Comparison of ENCODE assay signal across 6 cellular contexts in the genomic region with DNA sequence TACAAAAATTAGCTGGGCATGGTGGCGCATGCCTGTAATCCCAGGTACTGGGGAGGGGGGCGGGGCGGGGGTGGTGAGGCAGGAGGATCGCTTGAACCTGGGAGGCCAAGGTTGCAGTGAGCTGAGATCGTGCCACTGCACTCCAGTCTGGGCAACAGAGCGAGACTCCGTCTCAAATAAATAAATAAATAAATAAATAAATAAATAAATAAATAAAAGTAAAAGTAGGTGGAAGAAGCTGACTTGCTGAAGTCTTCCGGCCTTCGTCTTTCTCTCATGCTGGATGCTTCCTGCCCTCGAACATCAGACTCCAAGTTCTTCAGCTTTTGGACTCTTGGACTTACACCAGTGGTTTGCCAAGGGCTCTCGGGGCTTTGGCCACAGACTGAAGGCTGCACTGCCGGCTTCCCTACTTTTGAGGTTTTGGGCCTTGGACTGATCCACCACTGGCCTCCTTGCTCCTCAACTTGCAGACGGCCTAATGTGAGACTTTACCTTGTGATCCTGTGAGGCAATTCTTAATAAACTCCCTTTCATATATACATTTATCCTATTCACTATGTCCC. TPM values are rescaled to one million over a fixed set of nuclear protein-coding genes. Genes with fewer than 3 reads are reported as not detected.
DNase-seq lines count a peak whose midpoint lies in the region; ATAC-seq and TF ChIP-seq lines count a peak whose summit lies in the region.
"Not testable (repeated sequence)": the region's sequence is repeated elsewhere in the genome, so short reads cannot be mapped to it uniquely, and the experiment has no call there.

No MANE protein-coding gene starts in this region.

- H3K36me3 Mint-ChIP-seq in CD4-positive, alpha-beta memory T cell = peaks cover 0 to 21% of the 10 kb centered on the region in 2 donors
- H3K36me3 Mint-ChIP-seq in activated naive CD8-positive, alpha-beta T cell treated with anti-CD3 and anti-CD28 coated beads, Interleukin-2, amount 50 U/mL, for 24 hours (ENCODE audit: low read depth) = not testable (repeated sequence)
- H3K36me3 Mint-ChIP-seq in stimulated activated naive B cell treated with anti-CD40 and anti-IgM and Interleukin-4, amounts not matched to agents 10 μg/mL and 1 μg/mL and 100 μg/mL, for 72 hours = peaks cover 9 to 13% of the 10 kb centered on the region in 2 donors

- H3K4me3 ChIP-seq in CD4-positive, alpha-beta memory T cell (ENCODE audit: low read length in 2 of 2) = peak overlapping the region; percentile 27 to 90
- peak overlapping the region; percentile 69 for H3K4me3 ChIP-seq in OCI-LY7 (ENCODE audit: low read depth, low read length, poor library complexity, severe bottlenecking)
- peak overlapping the region; percentile 68 to 82 (median 74) for H3K4me3 ChIP-seq in fibroblast of lung (replicated peaks in 1 of 4; ENCODE audit: control extremely low read depth in 1 of 4, insufficient read depth in 1 of 4, low read depth in 3 of 4, low read length in 4 of 4)
- H3K4me3 ChIP-seq in mucosa of rectum (ENCODE audit: low read length in 2 of 2) = peak overlapping the region; percentile 71 to 89

- not testable (repeated sequence) for H3K9ac ChIP-seq in fibroblast of lung (ENCODE audit: insufficient read depth, low read length)
- peak overlapping the region; percentile 75 to 87 for H3K9ac ChIP-seq in mucosa of rectum (ENCODE audit: low read depth in 1 of 2, low read length in 2 of 2)

- not testable (repeated sequence) for H4K20me1 ChIP-seq in OCI-LY7 (ENCODE audit: insufficient read depth, low read length); fibroblast of lung (ENCODE audit: control insufficient read depth, extremely low read depth, insufficient read depth, low read length)

- peaks cover 18% of the 10 kb centered on the region for H3K36me3 ChIP-seq in CD4-positive, alpha-beta memory T cell (ENCODE audit: insufficient read depth, low read length)
- H3K36me3 ChIP-seq in OCI-LY7 (ENCODE audit: insufficient read depth, low read length) (peaks cover 15% of the 10 kb centered on the region), mucosa of rectum (ENCODE audit: control insufficient read depth in 2 of 2, insufficient read depth in 2 of 2, low read length in 2 of 2) (peaks cover 1 to 14% of the 10 kb centered on the region in 2 donors)
- not testable (repeated sequence) for H3K36me3 ChIP-seq in fibroblast of lung (ENCODE audit: control insufficient read depth, insufficient read depth, low read length)

- BruUV-seq in OCI-LY7 (replicated peaks; lab: Mats Ljungman, UMichigan) = not testable (repeated sequence)

- H3K9me3 Mint-ChIP-seq in CD4-positive, alpha-beta memory T cell; activated naive CD8-positive, alpha-beta T cell treated with anti-CD3 and anti-CD28 coated beads, Interleukin-2, amount 50 U/mL, for 24 hours; stimulated activated naive B cell treated with anti-CD40 and anti-IgM and Interleukin-4, amounts not matched to agents 10 μg/mL and 1 μg/mL and 100 μg/mL, for 72 hours: not testable (repeated sequence)

- H3K27me3 Mint-ChIP-seq in CD4-positive, alpha-beta memory T cell; activated naive CD8-positive, alpha-beta T cell treated with anti-CD3 and anti-CD28 coated beads, Interleukin-2, amount 50 U/mL, for 24 hours; stimulated activated naive B cell treated with anti-CD40 and anti-IgM and Interleukin-4, amounts not matched to agents 10 μg/mL and 1 μg/mL and 100 μg/mL, for 72 hours: not testable (repeated sequence)

- not testable (repeated sequence) for TF ChIP-seq CTCF in OCI-LY7 (conservative IDR thresholded peaks at IDR 0.05; ENCODE audit: low read length); fibroblast of lung (conservative IDR thresholded peaks at IDR 0.05 in 1 of 2, IDR thresholded peaks at IDR 0.05 in 1 of 2; ENCODE audit: low read depth in 1 of 2, low read length in 2 of 2)

- peak overlapping the region; percentile 72 for H3K4me2 ChIP-seq in OCI-LY7 (ENCODE audit: low read length)
- H3K4me2 ChIP-seq in fibroblast of lung (ENCODE audit: extremely low read depth, insufficient read depth, low read length) = peak overlapping the region; percentile 93

- H3K4me1 Mint-ChIP-seq in CD4-positive, alpha-beta memory T cell = peaks cover 10 to 23% (median 16%) of the 10 kb centered on the region in 4 donors
- H3K4me1 Mint-ChIP-seq in activated naive CD8-positive, alpha-beta T cell treated with anti-CD3 and anti-CD28 coated beads, Interleukin-2, amount 50 U/mL, for 24 hours = peaks cover 21% of the 10 kb centered on the region
- peaks cover 17 to 21% of the 10 kb centered on the region in 2 donors for H3K4me1 Mint-ChIP-seq in stimulated activated naive B cell treated with anti-CD40 and anti-IgM and Interleukin-4, amounts not matched to agents 10 μg/mL and 1 μg/mL and 100 μg/mL, for 72 hours

- H2AFZ ChIP-seq in OCI-LY7 (ENCODE audit: low read length) = peak overlapping the region; percentile 42
- peak overlapping the region; percentile 89 for H2AFZ ChIP-seq in fibroblast of lung (ENCODE audit: low read length)

- H3K27me3 ChIP-seq in CD4-positive, alpha-beta memory T cell (ENCODE audit: insufficient read depth, low read length); fibroblast of lung (ENCODE audit: control insufficient read depth, insufficient read depth, low read length); mucosa of rectum (ENCODE audit: control insufficient read depth in 2 of 2, insufficient read depth in 2 of 2, low read length in 2 of 2): not testable (repeated sequence)

- H3K79me2 ChIP-seq in OCI-LY7 (ENCODE audit: insufficient read depth, low read depth, low read length); fibroblast of lung (ENCODE audit: control insufficient read depth, insufficient read depth, low read length): not testable (repeated sequence)

- not testable (repeated sequence) for DNase-seq in CD4-positive, alpha-beta memory T cell; OCI-LY7 (ENCODE audit: low spot score); activated naive CD8-positive, alpha-beta T cell treated with anti-CD3 and anti-CD28 coated beads, Interleukin-2, amount 50 U/mL, for 24 hours; fibroblast of lung (ENCODE audit: low read depth in 2 of 2); stimulated activated naive B cell treated with anti-CD40 and anti-IgM and Interleukin-4, amounts not matched to agents 10 μg/mL and 1 μg/mL and 100 μg/mL, for 72 hours

- peak overlapping the region; percentile 84 for H3K27ac ChIP-seq in CD4-positive, alpha-beta memory T cell (ENCODE audit: low read depth, low read length)
- H3K27ac ChIP-seq in OCI-LY7 (ENCODE audit: low read depth, low read length, poor library complexity, severe bottlenecking) (peak overlapping the region; percentile 62), fibroblast of lung (ENCODE audit: insufficient read depth, low read length) (peak overlapping the region; percentile 92), mucosa of rectum (ENCODE audit: low read depth in 2 of 2, low read length in 2 of 2) (peak overlapping the region; percentile 87 to 98)

- H3K4me1 ChIP-seq in CD4-positive, alpha-beta memory T cell (ENCODE audit: insufficient read depth, low read length) = peaks cover 14% of the 10 kb centered on the region
- peaks cover 16% of the 10 kb centered on the region for H3K4me1 ChIP-seq in OCI-LY7 (ENCODE audit: insufficient read depth, low read length, poor library complexity, severe bottlenecking)
- not testable (repeated sequence) for H3K4me1 ChIP-seq in fibroblast of lung (ENCODE audit: control insufficient read depth, extremely low read depth, insufficient read depth, low read length)
- H3K4me1 ChIP-seq in mucosa of rectum (ENCODE audit: control insufficient read depth in 2 of 2, insufficient read depth in 2 of 2, low read length in 2 of 2) = peaks cover 10 to 11% of the 10 kb centered on the region in 2 donors

- CTCF ChIA-PET in CD4-positive, alpha-beta memory T cell (lab: Charles Lee; ENCODE audit: partially characterized antibody) = interaction anchor here (0.8 to 6.2 kb wide), 11 partner anchors 9 to 197 kb away, joined by 3 to 36 read pairs (median 3); a partner anchor contains a TSS
- CTCF ChIA-PET in OCI-LY7 (lab: Charles Lee; ENCODE audit: unreplicated experiment) = interaction anchor here (0.6 kb wide), 1 partner anchor 9 kb away, joined by 3 read pairs; no protein-coding TSS in a partner anchor

- ATAC-seq in activated naive CD8-positive, alpha-beta T cell treated with anti-CD3 and anti-CD28 coated beads, Interleukin-2, amount 50 U/mL, for 24 hours; stimulated activated naive B cell treated with anti-CD40 and anti-IgM and Interleukin-4, amounts not matched to agents 10 μg/mL and 1 μg/mL and 100 μg/mL, for 72 hours (replicated peaks): not testable (repeated sequence)

- H3K27ac Mint-ChIP-seq in CD4-positive, alpha-beta memory T cell = peak overlapping the region; percentile 90 to 99 (median 97)
- H3K27ac Mint-ChIP-seq in activated naive CD8-positive, alpha-beta T cell treated with anti-CD3 and anti-CD28 coated beads, Interleukin-2, amount 50 U/mL, for 24 hours = peak overlapping the region; percentile 88
- H3K27ac Mint-ChIP-seq in stimulated activated naive B cell treated with anti-CD40 and anti-IgM and Interleukin-4, amounts not matched to agents 10 μg/mL and 1 μg/mL and 100 μg/mL, for 72 hours = peak overlapping the region; percentile 97

- POLR2A ChIA-PET in CD4-positive, alpha-beta memory T cell (lab: Charles Lee; ENCODE audit: partially characterized antibody) = interaction anchor here (0.9 to 3.6 kb wide), 14 partner anchors 8 to 292 kb away, joined by 3 to 38 read pairs (median 9); a partner anchor contains a TSS
- POLR2A ChIA-PET in OCI-LY7 (lab: Charles Lee) = interaction anchor here (0.6 to 1.5 kb wide), 2 partner anchors 44 to 199 kb away, joined by 3 to 7 read pairs; a partner anchor contains a TSS

- H3K9me3 ChIP-seq in CD4-positive, alpha-beta memory T cell (ENCODE audit: control insufficient read depth in 1 of 2, low read length in 2 of 2); OCI-LY7 (ENCODE audit: low read length); fibroblast of lung (ENCODE audit: control insufficient read depth, insufficient read depth, low read depth, low read length); mucosa of rectum (ENCODE audit: control insufficient read depth in 2 of 2, low read length in 2 of 2): not testable (repeated sequence)

- intact Hi-C loops in CD4-positive, alpha-beta memory T cell (cut with micrococcal nuclease) = loop anchor here (1.0 to 5.0 kb wide), 5 partner anchors 8 to 202 kb away; a partner anchor contains a TSS
- intact Hi-C loops in OCI-LY7 (cut with micrococcal nuclease; ENCODE audit: unreplicated experiment) = not testable (repeated sequence)

- H3K4me3 Mint-ChIP-seq in CD4-positive, alpha-beta memory T cell = peak overlapping the region; percentile 89 to 99 (median 96)
- H3K4me3 Mint-ChIP-seq in activated naive CD8-positive, alpha-beta T cell treated with anti-CD3 and anti-CD28 coated beads, Interleukin-2, amount 50 U/mL, for 24 hours = peak overlapping the region; percentile 91
- peak overlapping the region; percentile 93 to 96 for H3K4me3 Mint-ChIP-seq in stimulated activated naive B cell treated with anti-CD40 and anti-IgM and Interleukin-4, amounts not matched to agents 10 μg/mL and 1 μg/mL and 100 μg/mL, for 72 hours

- H3K9me2 ChIP-seq in OCI-LY7 (ENCODE audit: insufficient read depth, low read length) = not testable (repeated sequence)

RNA-seq across cellular contexts. Expression of a gene that starts 0.6 kb away (rescaled TPM):
- 10 to 100 TPM; 35.3 to 38.6 TPM for total RNA-seq in CD4-positive, alpha-beta memory T cell
- polyA plus RNA-seq in CD4-positive, alpha-beta memory T cell = 10 to 100 TPM in 1 of 2 donors, 1 to 10 TPM in 1; 8.7 to 11.7 TPM
- total RNA-seq in OCI-LY7 (2014; rRNA removed; shearing (Covaris generic)) = 15.8 and 22.1 TPM in 2 replicates
- total RNA-seq in OCI-LY7 (2022) (20.6 and 28.9 TPM in 2 replicates), fibroblast of lung (6.4 and 9.1 TPM in 2 replicates)
- polyA plus RNA-seq in fibroblast of lung = 14.2 and 16.2 TPM in 2 replicates
- 5.9 and 8.4 TPM in 2 replicates for polyA plus RNA-seq in fibroblast of lung (2012)
- polyA minus RNA-seq in fibroblast of lung (ENCODE audit: low replicate concordance) = 5.3 and 5.6 TPM in 2 replicates

RNA-seq across cellular contexts. Expression of a gene that starts 8.0 kb away (rescaled TPM):
- 10 to 100 TPM; 44.1 to 44.5 TPM for total RNA-seq in CD4-positive, alpha-beta memory T cell
- polyA plus RNA-seq in CD4-positive, alpha-beta memory T cell = 10 to 100 TPM in 1 of 2 donors, 1 to 10 TPM in 1; 3.4 to 25.1 TPM
- 7.0 and 11.7 TPM in 2 replicates for total RNA-seq in OCI-LY7 (2014; rRNA removed; shearing (Covaris generic))
- total RNA-seq in OCI-LY7 (2022) (35.0 and 35.6 TPM in 2 replicates), fibroblast of lung (9.0 and 14.9 TPM in 2 replicates)
- polyA plus RNA-seq in fibroblast of lung = 12.2 and 15.8 TPM in 2 replicates
- 20.8 and 22.2 TPM in 2 replicates for polyA plus RNA-seq in fibroblast of lung (2012)
- polyA minus RNA-seq in fibroblast of lung (ENCODE audit: low replicate concordance) = 99.7 and 108 TPM in 2 replicates

RNA-seq across cellular contexts. Expression of a gene that starts 34.0 kb away (rescaled TPM):
- total RNA-seq in CD4-positive, alpha-beta memory T cell = 100 to 1,000 TPM; 134 to 136 TPM
- polyA plus RNA-seq in CD4-positive, alpha-beta memory T cell = 10 to 100 TPM; 73.1 to 98.7 TPM
- 150 and 154 TPM in 2 replicates for total RNA-seq in OCI-LY7 (2014; rRNA removed; shearing (Covaris generic))
- total RNA-seq in OCI-LY7 (2022) = 262 and 281 TPM in 2 replicates
- 70.4 and 117 TPM in 2 replicates for total RNA-seq in fibroblast of lung
- 170 and 228 TPM in 2 replicates for polyA plus RNA-seq in fibroblast of lung
- 107 and 145 TPM in 2 replicates for polyA plus RNA-seq in fibroblast of lung (2012)
- 261 and 328 TPM in 2 replicates for polyA minus RNA-seq in fibroblast of lung (ENCODE audit: low replicate concordance)

RNA-seq across cellular contexts. Expression of a gene that starts 36.3 kb away (rescaled TPM):
- 1 to 10 TPM in 1 of 2 experiments, under 1 TPM in 1; 0.64 to 2.1 TPM for total RNA-seq in CD4-positive, alpha-beta memory T cell
- not detected for polyA plus RNA-seq in CD4-positive, alpha-beta memory T cell
- 0.76 and 2.5 TPM in 2 replicates for total RNA-seq in OCI-LY7 (2014; rRNA removed; shearing (Covaris generic))
- 1.2 and 1.4 TPM in 2 replicates for total RNA-seq in OCI-LY7 (2022)
- not detected in 2 replicates for total RNA-seq in fibroblast of lung
- not detected in 2 replicates for polyA plus RNA-seq in fibroblast of lung
- polyA plus RNA-seq in fibroblast of lung (2012) = not detected in 2 replicates
- polyA minus RNA-seq in fibroblast of lung (ENCODE audit: low replicate concordance) = not detected in 2 replicates

RNA-seq across cellular contexts. Expression of a gene that starts 42.0 kb away (rescaled TPM):
- 10 to 100 TPM; 16.9 to 19.1 TPM for total RNA-seq in CD4-positive, alpha-beta memory T cell
- polyA plus RNA-seq in CD4-positive, alpha-beta memory T cell = 1 to 10 TPM; 4.1 to 4.7 TPM
- total RNA-seq in OCI-LY7 (2014; rRNA removed; shearing (Covaris generic)) = 37.5 and 46.0 TPM in 2 replicates
- 54.1 and 61.1 TPM in 2 replicates for total RNA-seq in OCI-LY7 (2022)
- 25.9 and 29.2 TPM in 2 replicates for total RNA-seq in fibroblast of lung
- polyA plus RNA-seq in fibroblast of lung = 39.7 and 65.5 TPM in 2 replicates
- 36.4 and 49.3 TPM in 2 replicates for polyA plus RNA-seq in fibroblast of lung (2012)
- polyA minus RNA-seq in fibroblast of lung (ENCODE audit: low replicate concordance) = 25.1 and 42.7 TPM in 2 replicates
